1 cellular context compared by ENCODE assay signal in genomic region chr9:99221623-99222415, GRCh38.
A peak's percentile ranks its signal among the peaks of the same experiment; 100 is the strongest.
TF ChIP-seq lines count a peak whose summit lies in the region.

Gene ALG2 (minus strand): TSS chr9:99221942. CDS start chr9:99221894, 48 bp downstream.
Gene SEC61B (plus strand): TSS chr9:99222282. CDS start chr9:99222364, 82 bp downstream.

TF ChIP-seq in GM12878, 131 proteins besides CTCF, POLR2A, EP300 and RAD21 (continued from another document):
- TF ChIP-seq SKIL (IDR thresholded peaks at IDR 0.05; ENCODE audit: low read depth, poor library complexity, severe bottlenecking) (peak; percentile 91), POLR2AphosphoS2 (IDR thresholded peaks at IDR 0.05; ENCODE audit: low read depth, low read length) (peak; percentile 70; the same call in 1 of the 2 replicates), SMC3 (IDR thresholded peaks at IDR 0.05; ENCODE audit: borderline replicate concordance, low read length) (no peak), BHLHE40 (IDR thresholded peaks at IDR 0.05; ENCODE audit: borderline replicate concordance in 1 of 2, low read depth in 2 of 2, low read length in 1 of 2) (peak in 1 of 2 experiments; percentile 49; a peak in 2 of 4 replicates), YBX1 (IDR thresholded peaks at IDR 0.05) (no peak), MXI1 (IDR thresholded peaks at IDR 0.05; ENCODE audit: low read depth, low read length) (peak; percentile 72; the same call in 1 of the 2 replicates), HDAC2 (IDR thresholded peaks at IDR 0.05) (no peak), SMAD5 (IDR thresholded peaks at IDR 0.05; ENCODE audit: low read depth) (peak; percentile 88), MYB (IDR thresholded peaks at IDR 0.05; ENCODE audit: borderline replicate concordance, low read depth, low read length) (peak; percentile 99), MYC (IDR thresholded peaks at IDR 0.05; ENCODE audit: insufficient read depth, insufficient read length, insufficient replicate concordance, low read length, severe bottlenecking) (peak; percentile 90), SP1 (IDR thresholded peaks at IDR 0.05; ENCODE audit: low read depth, low read length) (peak; percentile 37), NR2C1 (IDR thresholded peaks at IDR 0.05) (peak; percentile 92), SUPT20H (IDR thresholded peaks at IDR 0.05; ENCODE audit: borderline replicate concordance, control insufficient read depth, low read depth, low read length) (no peak)
TF ChIP-seq in GM12878: peak in this region for 56.
